In the genomic region with DNA sequence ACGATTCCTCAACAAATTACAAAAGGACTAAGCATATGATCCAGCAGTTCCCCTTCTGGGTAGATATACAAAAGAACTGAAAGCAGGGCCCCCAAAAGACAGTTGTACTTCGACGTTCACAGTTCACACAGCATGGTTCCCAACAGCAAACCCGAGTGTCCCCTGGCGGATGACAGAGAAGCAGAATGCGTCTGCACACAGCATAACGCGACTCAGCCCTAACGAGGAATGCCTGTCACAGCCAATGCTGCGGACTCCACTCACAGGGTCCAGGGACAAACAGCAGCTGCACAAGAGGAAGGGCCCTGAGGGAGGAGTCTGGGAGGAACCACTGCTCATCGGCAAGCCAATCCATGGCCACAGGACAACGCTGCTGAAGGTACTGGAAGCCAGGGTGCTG, we compare ENCODE assay signal across 8 cellular contexts.
A peak's percentile ranks its signal among the peaks of the same experiment; 100 is the strongest.
DNase-seq lines count a peak whose midpoint lies in the region; ATAC-seq and TF ChIP-seq lines count a peak whose summit lies in the region.

No MANE protein-coding gene starts in this region.

- peaks cover 7 to 46% of the 10 kb centered on the region in 2 experiments; a peak in 3 of 4 replicates for H3K4me1 ChIP-seq in HCT116 (ENCODE audit: control insufficient read depth in 1 of 2, insufficient read depth in 2 of 2, low read length in 2 of 2)
- peaks cover 0 to 40% of the 10 kb centered on the region in 2 experiments; a peak in 2 of 4 replicates for H3K4me1 ChIP-seq in SK-N-SH (ENCODE audit: control insufficient read depth in 1 of 2, insufficient read depth in 2 of 2, low read depth in 1 of 2, low read length in 1 of 2)

- H3K79me2 ChIP-seq in HCT116 (ENCODE audit: insufficient read depth, low read length) (peaks cover 100% of the 10 kb centered on the region), SK-N-SH (ENCODE audit: insufficient read depth) (peaks cover 100% of the 10 kb centered on the region)

- no peak for TF ChIP-seq POLR2A in HCT116 (IDR thresholded peaks at IDR 0.05; ENCODE audit: borderline replicate concordance, extremely low read depth, insufficient read depth, insufficient read length)

- H2AFZ ChIP-seq in HCT116 (ENCODE audit: low read depth, low read length, poor library complexity, severe bottlenecking) (no peak overlapping the region), SK-N-SH (ENCODE audit: low read depth) (no peak overlapping the region)

- H3K9me2 ChIP-seq in HCT116 (ENCODE audit: insufficient read depth) (no peaks in the 10 kb centered on the region), SK-N-SH (no peaks in the 10 kb centered on the region)

- intact Hi-C loops in HCT116 (cut with micrococcal nuclease) (no loop called here), cardiac septum (cut with DNase I) (no loop called here)

- CTCF ChIA-PET in HCT116 (lab: Charles Lee) (interaction anchor here (0.6 to 1.2 kb wide), 2 partner anchors 9 to 35 kb away, joined by 3 read pairs; no protein-coding TSS in a partner anchor), SK-N-SH (lab: Yijun Ruan, JAX) (interaction anchor here (1.0 to 2.3 kb wide), 5 partner anchors 11 to 135 kb away, joined by 3 to 10 read pairs (median 3); no protein-coding TSS in a partner anchor)

- TF ChIP-seq RAD21 in HCT116 (IDR thresholded peaks at IDR 0.05; ENCODE audit: low read depth): no peak
- TF ChIP-seq RAD21 in SK-N-SH (IDR thresholded peaks at IDR 0.05; ENCODE audit: low read length): peak; percentile 64

- RAD21 ChIA-PET in HCT116 (lab: Charles Lee; ENCODE audit: low non-redundant PET in 1 of 2, low total read pairs in 2 of 2, uncharacterized antibody in 2 of 2, unreplicated experiment in 2 of 2): no interaction called here

- H3K9ac ChIP-seq in HCT116 (ENCODE audit: low read length) (no peak overlapping the region), SK-N-SH (no peak overlapping the region)

- 69% methylated on average over 12 of the region's 12 CpGs for WGBS in SK-N-SH (ENCODE audit: low lambda C conversion rate)

- peaks cover 5% of the 10 kb centered on the region for H3F3A ChIP-seq in SK-N-SH (replicated peaks; ENCODE audit: insufficient read depth)

- H3K27me3 ChIP-seq in HCT116 (ENCODE audit: insufficient read depth, low read length): no peaks in the 10 kb centered on the region
- H3K27me3 ChIP-seq in SK-N-SH (ENCODE audit: insufficient read depth): no peaks in the 10 kb centered on the region

- H3K36me3 ChIP-seq in HCT116 (ENCODE audit: control insufficient read depth in 1 of 2, insufficient read depth in 2 of 2, low read length in 2 of 2) (peaks cover 0 to 4% of the 10 kb centered on the region in 2 experiments; a peak in 1 of 4 replicates), SK-N-SH (replicated peaks in 1 of 2; ENCODE audit: control insufficient read depth in 1 of 2, insufficient read depth in 2 of 2, low read length in 1 of 2) (peaks cover 3 to 7% of the 10 kb centered on the region in 2 experiments)

- H4K20me1 ChIP-seq in HCT116 (ENCODE audit: insufficient read depth): peaks cover 39% of the 10 kb centered on the region; the same call in 1 of the 2 replicates
- H4K20me1 ChIP-seq in SK-N-SH (ENCODE audit: insufficient read depth): peaks cover 100% of the 10 kb centered on the region

- BruUV-seq in HCT116 (replicated peaks; lab: Mats Ljungman, UMichigan): no TSS peak

- peak; percentile 12; the same call in 1 of the 2 replicates for ATAC-seq in HCT116

- no peak overlapping the region for H3K27ac ChIP-seq in HCT116 (ENCODE audit: low read depth, low read length)
- H3K27ac ChIP-seq in SK-N-SH (ENCODE audit: low read depth in 2 of 2, low read length in 1 of 2): peak overlapping the region in 1 of 2 experiments; percentile 53; a peak in 1 of 4 replicates

- H3K4me3 ChIP-seq in HCT116 (replicated peaks in 1 of 2; ENCODE audit: low read depth in 1 of 2, low read length in 2 of 2): no peak overlapping the region
- no peak overlapping the region for H3K4me3 ChIP-seq in SK-N-SH (ENCODE audit: low read depth in 2 of 2, low read length in 1 of 2)

- H3K9me3 ChIP-seq in HCT116 (ENCODE audit: control insufficient read depth in 1 of 2, insufficient read depth in 1 of 2, low read depth in 1 of 2, low read length in 2 of 2): no peaks in the 10 kb centered on the region
- no peaks in the 10 kb centered on the region for H3K9me3 ChIP-seq in SK-N-SH

- POLR2A ChIA-PET in HCT116 (lab: Charles Lee): no interaction called here
- POLR2A ChIA-PET in SK-N-SH (lab: Yijun Ruan, JAX): no interaction called here

- peak overlapping the region; percentile 7; the same call in 1 of the 2 replicates for H3K4me2 ChIP-seq in HCT116 (ENCODE audit: low read length)
- H3K4me2 ChIP-seq in SK-N-SH: no peak overlapping the region

- no peak for DNase-seq in HCT116 (ENCODE audit: low read depth, low spot score)
- peak; percentile 89 for DNase-seq in SK-N-SH
- peak; percentile 83 for DNase-seq in cardiac septum (ENCODE audit: low spot score)
- DNase-seq in retina: peak; percentile 85
- DNase-seq in T1000 (lab: John Stamatoyannopoulos, UW): no peak
- DNase-seq in DMS79 treated with DMSO at 0.1 percent for 48 hours (lab: John Stamatoyannopoulos, UW): no peak
- DNase-seq in activated CD4-positive, CD25-positive, alpha-beta regulatory T cell (lab: John Stamatoyannopoulos, UW): no peak
- no peak for DNase-seq in cerebellum (ENCODE audit: low spot score)

- TF ChIP-seq EP300 in SK-N-SH (IDR thresholded peaks at IDR 0.05; ENCODE audit: borderline replicate concordance in 1 of 2, low read depth in 1 of 2, low read length in 1 of 2): no peak

- TF ChIP-seq CTCF in HCT116 (IDR thresholded peaks at IDR 0.05 in 2 of 3, conservative IDR thresholded peaks at IDR 0.05 in 1 of 3; ENCODE audit: borderline replicate concordance in 1 of 3, insufficient read depth in 1 of 3, low read depth in 2 of 3, low read length in 2 of 3) (no peak), SK-N-SH (IDR thresholded peaks at IDR 0.05) (no peak)

TF ChIP-seq in HCT116, 20 proteins besides CTCF, POLR2A, EP300 and RAD21:
- TF ChIP-seq POLR2AphosphoS5 (IDR thresholded peaks at IDR 0.05; ENCODE audit: low read depth, low read length) (no peak), ZFX (IDR thresholded peaks at IDR 0.05) (no peak), JUND (IDR thresholded peaks at IDR 0.05) (no peak), SP1 (IDR thresholded peaks at IDR 0.05; ENCODE audit: low read depth) (no peak), EGR1 (IDR thresholded peaks at IDR 0.05; ENCODE audit: low read depth) (no peak), FOSL1 (IDR thresholded peaks at IDR 0.05; ENCODE audit: low read depth) (no peak), EZH2 (IDR thresholded peaks at IDR 0.05) (no peak)

TF ChIP-seq in SK-N-SH, 30 proteins besides CTCF, POLR2A, EP300 and RAD21:
- TF ChIP-seq SMC3 (IDR thresholded peaks at IDR 0.05; ENCODE audit: low read depth, low read length) (peak; percentile 47; the same call in 1 of the 2 replicates), MXI1 (IDR thresholded peaks at IDR 0.05; ENCODE audit: low read depth, low read length) (peak; percentile 95), GABPA (IDR thresholded peaks at IDR 0.05; ENCODE audit: low read depth) (no peak)

Comparison
In these comparisons a context has a peak if more than half of its experiments do, and no peak if none do; other contexts are left out.
1. DNase-seq: peak in SK-N-SH (single experiment), cardiac septum (single experiment) and retina (single experiment); none in HCT116 (single experiment), T1000 (single experiment), DMS79 treated with DMSO at 0.1 percent for 48 hours (single experiment), activated CD4-positive, CD25-positive, alpha-beta regulatory T cell (0 of 4) and cerebellum (single experiment).
2. Of the 11 proteins assayed by ChIP-seq in both SK-N-SH and HCT116: peak only in SK-N-SH: RAD21; only in HCT116: none; in both: none; in neither: 10.